Comparison of ENCODE assay signal across 32 cellular contexts in genomic region chr2:206776432-206776831, GRCh38. TPM values are rescaled to one million over a fixed set of nuclear protein-coding genes. Genes with fewer than 3 reads are reported as not detected.
"Had no signal": no experiment of that assay in that cellular context is flagged by ENCODE, and none has a peak within 500 bp of the region (broad histone marks: within the 10 kb centered on the region; RNA-seq: fewer than 3 reads in every experiment).

No MANE protein-coding gene starts in this region.

- ATAC-seq: mucosa of descending colon; naive thymus-derived CD4-positive, alpha-beta T cell; natural killer cell treated with Interleukin-12 subunit alpha and Interleukin-12 subunit beta and Interleukin-15 and Interleukin-18, amount 100 ng/mL, for 72 hours; right cardiac atrium; stimulated activated effector memory CD8-positive, alpha-beta T cell treated with anti-CD3 and anti-CD28 coated beads, Interleukin-12 subunit alpha, Interleukin-12 subunit beta, amount 100 ng/mL, for 72 hours; upper lobe of right lung had no signal

- H3K27ac ChIP-seq: left ventricle myocardium inferior, ovary, prostate gland, sigmoid colon, spleen, suprapubic skin, thoracic aorta, tibial artery, upper lobe of right lung had no signal

- H3K27me3 ChIP-seq: ovary, sigmoid colon, spleen, suprapubic skin, tibial artery, upper lobe of right lung had no signal

- H3K9me3 ChIP-seq: prostate gland had no signal

- H3K4me3 ChIP-seq: left ventricle myocardium inferior, lung, mucosa of descending colon, ovary, prostate gland, sigmoid colon, spleen, suprapubic skin, thoracic aorta, tibial artery, upper lobe of right lung had no signal

- H3K36me3 ChIP-seq: ovary, prostate gland had no signal

- H3K4me1 ChIP-seq: prostate gland, sigmoid colon, spleen, suprapubic skin, tibial artery, upper lobe of right lung had no signal

- H3K27me3 Mint-ChIP-seq: naive thymus-derived CD4-positive, alpha-beta T cell; natural killer cell treated with Interleukin-12 subunit alpha and Interleukin-12 subunit beta and Interleukin-15 and Interleukin-18, amount 100 ng/mL, for 72 hours; stimulated activated naive CD8-positive, alpha-beta T cell treated with anti-CD3 and anti-CD28 coated beads, Interleukin-15, Interleukin-2, amounts not matched to agents 100 ng/mL and 50 ng/mL, for 24 hours had no signal

- H3K27ac Mint-ChIP-seq: natural killer cell treated with Interleukin-12 subunit alpha and Interleukin-12 subunit beta and Interleukin-15 and Interleukin-18, amount 100 ng/mL, for 72 hours; stimulated activated effector memory CD8-positive, alpha-beta T cell treated with anti-CD3 and anti-CD28 coated beads, Interleukin-12 subunit alpha, Interleukin-12 subunit beta, amount 100 ng/mL, for 72 hours; stimulated activated naive CD8-positive, alpha-beta T cell treated with anti-CD3 and anti-CD28 coated beads, Interleukin-15, Interleukin-2, amounts not matched to agents 100 ng/mL and 50 ng/mL, for 24 hours had no signal

- H3K9me3 Mint-ChIP-seq: natural killer cell treated with Interleukin-12 subunit alpha and Interleukin-12 subunit beta and Interleukin-15 and Interleukin-18, amount 100 ng/mL, for 72 hours had no signal

- H3K4me3 Mint-ChIP-seq: immature natural killer cell; natural killer cell treated with Interleukin-12 subunit alpha and Interleukin-12 subunit beta and Interleukin-15 and Interleukin-18, amount 100 ng/mL, for 72 hours; stimulated activated effector memory CD8-positive, alpha-beta T cell treated with anti-CD3 and anti-CD28 coated beads, Interleukin-12 subunit alpha, Interleukin-12 subunit beta, amount 100 ng/mL, for 72 hours; stimulated activated naive CD8-positive, alpha-beta T cell treated with anti-CD3 and anti-CD28 coated beads, Interleukin-15, Interleukin-2, amounts not matched to agents 100 ng/mL and 50 ng/mL, for 24 hours had no signal

- DNase-seq: hypothalamus; immature natural killer cell; left ventricle myocardium inferior; midbrain; mucosa of descending colon; naive thymus-derived CD4-positive, alpha-beta T cell; ovary; posterior cingulate gyrus; retina; right cardiac atrium; sigmoid colon; small intestine; spleen; stimulated activated CD4-positive, alpha-beta T cell treated with anti-CD3 and anti-CD28 coated beads, Interleukin-4, amount 100 ng/mL, for 24 hours; stimulated activated naive CD4-positive, alpha-beta T cell; tibial artery; trophoblast cell; upper lobe of right lung had no signal

RNA-seq across cellular contexts. Expression of gene MDH1B, which starts 11.3 kb away (rescaled TPM):
- polyA plus RNA-seq: immature natural killer cell had no signal

RNA-seq across cellular contexts. Expression of gene DYTN, which starts 58.2 kb away (rescaled TPM):
- total RNA-seq: kidney epithelial cell; left ventricle myocardium inferior; lower leg skin; lung; mesenteric fat pad; mucosa of descending colon; myocyte; naive thymus-derived CD4-positive, alpha-beta T cell; natural killer cell treated with Interleukin-12 subunit alpha and Interleukin-12 subunit beta and Interleukin-15 and Interleukin-18, amount 100 ng/mL, for 72 hours; omental fat pad; ovary; prostate gland; right cardiac atrium; sigmoid colon; subcutaneous adipose tissue; suprapubic skin; thoracic aorta; upper lobe of right lung had no signal
- polyA plus RNA-seq: immature natural killer cell; naive thymus-derived CD4-positive, alpha-beta T cell; neural cell; ovary; right cardiac atrium; sigmoid colon; small intestine; spleen had no signal
